In genomic region chr2:171147081-171147480, GRCh38 we compare ENCODE assay signal across 15 cellular contexts. TPM values are rescaled to one million over a fixed set of nuclear protein-coding genes. Genes with fewer than 3 reads are reported as not detected.
DNase-seq lines count a peak whose midpoint lies in the region; ATAC-seq and TF ChIP-seq lines count a peak whose summit lies in the region.
"Had no signal": no experiment of that assay in that cellular context is flagged by ENCODE, and none has a peak within 500 bp of the region (broad histone marks: within the 10 kb centered on the region; RNA-seq: fewer than 3 reads in every experiment).

No MANE protein-coding gene starts in this region.

- peak overlapping the region in 2 of 4 donors; percentile 27 to 69 for H3K4me3 Mint-ChIP-seq in IgD-negative memory B cell
- H3K4me3 Mint-ChIP-seq in naive thymus-derived CD4-positive, alpha-beta T cell: peak overlapping the region in 5 of 10 donors; percentile 19 to 61 (median 47)
- H3K4me3 Mint-ChIP-seq: activated naive CD8-positive, alpha-beta T cell treated with anti-CD3 and anti-CD28 coated beads, Interleukin-2, amount 10 ng/mL, durations not matched to agents 7 days and 5 days; mesothelial cell of epicardium had no signal

- peak overlapping the region; percentile 25 to 60 (median 30) for H3K27ac Mint-ChIP-seq in IgD-negative memory B cell
- H3K27ac Mint-ChIP-seq in naive thymus-derived CD4-positive, alpha-beta T cell: peak overlapping the region in 8 of 9 donors; percentile 2 to 63 (median 48)
- H3K27ac Mint-ChIP-seq: activated naive CD8-positive, alpha-beta T cell treated with anti-CD3 and anti-CD28 coated beads, Interleukin-2, amount 10 ng/mL, durations not matched to agents 7 days and 5 days had no signal

- peaks cover 6% of the 10 kb centered on the region for H3K4me1 ChIP-seq in colonic mucosa
- H3K4me1 ChIP-seq in naive thymus-derived CD4-positive, alpha-beta T cell (ENCODE audit: control insufficient read depth in 2 of 2, insufficient read depth in 2 of 2, low read length in 2 of 2): peaks cover 7 to 13% of the 10 kb centered on the region in 2 donors

- TF ChIP-seq CTCF in C4-2B (conservative IDR thresholded peaks at IDR 0.05) (no peak), colonic mucosa (IDR thresholded peaks at IDR 0.05) (no peak)

- H3K27me3 Mint-ChIP-seq in IgD-negative memory B cell: no peaks in the 10 kb centered on the region
- no peaks in the 10 kb centered on the region for H3K27me3 Mint-ChIP-seq in naive thymus-derived CD4-positive, alpha-beta T cell
- H3K27me3 Mint-ChIP-seq: activated naive CD8-positive, alpha-beta T cell treated with anti-CD3 and anti-CD28 coated beads, Interleukin-2, amount 10 ng/mL, durations not matched to agents 7 days and 5 days had no signal

- POLR2A ChIA-PET in naive thymus-derived CD4-positive, alpha-beta T cell (lab: Charles Lee): interaction anchor here (0.6 to 1.5 kb wide), 2 partner anchors 11 to 215 kb away, joined by 3 to 6 read pairs; no protein-coding TSS in a partner anchor

- no peak for ATAC-seq in naive thymus-derived CD4-positive, alpha-beta T cell

- H3K36me3 Mint-ChIP-seq in IgD-negative memory B cell: no peaks in the 10 kb centered on the region
- peaks cover 0 to 14% (median 5%) of the 10 kb centered on the region in 5 donors for H3K36me3 Mint-ChIP-seq in naive thymus-derived CD4-positive, alpha-beta T cell

- intact Hi-C loops in colonic mucosa (cut with DNase I): no loop called here
- intact Hi-C loops in naive thymus-derived CD4-positive, alpha-beta T cell (cut with micrococcal nuclease): no loop called here

- no peaks in the 10 kb centered on the region for H3K9me3 ChIP-seq in colonic mucosa
- H3K9me3 ChIP-seq in naive thymus-derived CD4-positive, alpha-beta T cell (ENCODE audit: control insufficient read depth in 2 of 3, low read length in 3 of 3): no peaks in the 10 kb centered on the region
- H3K9me3 ChIP-seq: pancreas had no signal

- no peak for DNase-seq in colonic mucosa
- no peak for DNase-seq in naive thymus-derived CD4-positive, alpha-beta T cell
- DNase-seq in activated gamma-delta T cell treated with Interleukin-2 at 50 U/mL for 16 hours: no peak
- no peak for DNase-seq in H4 (ENCODE audit: low spot score)
- no peak for DNase-seq in stimulated activated CD8-positive, alpha-beta memory T cell treated with anti-CD3 and anti-CD28 coated beads, Interleukin-4, amount 100 ng/mL, for 48 hours
- no peak for DNase-seq in activated CD4-positive, CD25-positive, alpha-beta regulatory T cell (lab: John Stamatoyannopoulos, UW)
- DNase-seq: activated CD4-positive, alpha-beta T cell treated with anti-CD3 and anti-CD28 coated beads for 1 hour; activated CD8-positive, alpha-beta memory T cell treated with anti-CD3 and anti-CD28 coated beads, Interleukin-2, amount 50 U/mL, for 4 hours; activated naive CD8-positive, alpha-beta T cell treated with anti-CD3 and anti-CD28 coated beads, Interleukin-2, amount 10 ng/mL, durations not matched to agents 7 days and 5 days; cerebellar nuclear complex; NCI-H1417; pancreas had no signal

- CTCF ChIA-PET in naive thymus-derived CD4-positive, alpha-beta T cell (lab: Charles Lee): interaction anchor here (0.6 to 1.2 kb wide), 2 partner anchors 170 to 270 kb away, joined by 3 read pairs; no protein-coding TSS in a partner anchor

- H3K27me3 ChIP-seq in colonic mucosa: no peaks in the 10 kb centered on the region
- no peaks in the 10 kb centered on the region for H3K27me3 ChIP-seq in naive thymus-derived CD4-positive, alpha-beta T cell (ENCODE audit: control insufficient read depth in 2 of 2, insufficient read depth in 2 of 2, low read length in 2 of 2)
- H3K27me3 ChIP-seq: pancreas had no signal

- H3K9me3 Mint-ChIP-seq in IgD-negative memory B cell: no peaks in the 10 kb centered on the region
- no peaks in the 10 kb centered on the region for H3K9me3 Mint-ChIP-seq in naive thymus-derived CD4-positive, alpha-beta T cell
- H3K9me3 Mint-ChIP-seq: activated naive CD8-positive, alpha-beta T cell treated with anti-CD3 and anti-CD28 coated beads, Interleukin-2, amount 10 ng/mL, durations not matched to agents 7 days and 5 days had no signal

- peak overlapping the region; percentile 42; the same call in 1 of the 2 replicates for H3K27ac ChIP-seq in C4-2B
- H3K27ac ChIP-seq in colonic mucosa: peak overlapping the region; percentile 42
- peak overlapping the region; percentile 28 for H3K27ac ChIP-seq in naive thymus-derived CD4-positive, alpha-beta T cell (ENCODE audit: low read depth, low read length)

- H3K4me1 Mint-ChIP-seq in IgD-negative memory B cell: peaks cover 61 to 69% (median 65%) of the 10 kb centered on the region in 3 donors
- peaks cover 49 to 95% (median 78%) of the 10 kb centered on the region in 7 donors for H3K4me1 Mint-ChIP-seq in naive thymus-derived CD4-positive, alpha-beta T cell

- H3K9ac ChIP-seq in colonic mucosa (ENCODE audit: low read depth in 2 of 2, low read length in 2 of 2): no peak overlapping the region

- H3K36me3 ChIP-seq in colonic mucosa: no peaks in the 10 kb centered on the region
- H3K36me3 ChIP-seq in naive thymus-derived CD4-positive, alpha-beta T cell (ENCODE audit: control insufficient read depth in 2 of 3, insufficient read depth in 3 of 3, low read length in 3 of 3): no peaks in the 10 kb centered on the region
- H3K36me3 ChIP-seq: pancreas had no signal

- no peak overlapping the region for H3K4me3 ChIP-seq in colonic mucosa
- H3K4me3 ChIP-seq in naive thymus-derived CD4-positive, alpha-beta T cell (ENCODE audit: low read length): no peak overlapping the region
- H3K4me3 ChIP-seq: pancreas had no signal

RNA-seq across cellular contexts. Expression of gene TLK1, which starts 13.6 kb away (rescaled TPM):
- 104 TPM for polyA plus RNA-seq in IgD-negative memory B cell
- total RNA-seq in colonic mucosa: 10 to 100 TPM; 69.5 to 82.8 TPM
- 100 to 1,000 TPM in 4 of 5 experiments, 10 to 100 TPM in 1; 96.9 to 191 (median 141) TPM for total RNA-seq in naive thymus-derived CD4-positive, alpha-beta T cell
- 10 to 100 TPM; 40.0 to 63.8 TPM for polyA plus RNA-seq in naive thymus-derived CD4-positive, alpha-beta T cell
- 7.8 and 9.0 TPM in 2 replicates for total RNA-seq in H4 (2014; rRNA removed; shearing (Covaris generic))
